Comparison of ENCODE assay signal across 17 cellular contexts in the genomic region with DNA sequence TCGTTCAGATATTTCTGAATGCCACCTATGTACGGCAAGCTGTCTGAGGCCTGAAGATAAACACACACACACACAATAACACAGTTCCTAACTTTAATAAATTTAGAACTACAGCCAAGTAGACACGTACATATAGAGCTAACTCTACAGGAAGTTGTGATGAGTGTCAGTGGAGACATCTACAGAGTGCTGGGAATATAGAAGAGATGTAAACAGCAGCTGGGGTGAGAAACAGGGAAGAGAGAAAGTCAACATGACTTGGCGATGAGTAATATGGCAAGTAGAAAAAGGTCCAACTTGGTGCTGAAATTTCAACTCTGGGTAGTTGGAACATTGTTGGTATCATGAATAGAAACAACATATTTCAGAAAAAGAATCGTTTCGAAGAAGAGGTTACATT.
DNase-seq lines count a peak whose midpoint lies in the region; ATAC-seq, FAIRE-seq and TF ChIP-seq lines count a peak whose summit lies in the region.
"Had no signal": no experiment of that assay in that cellular context is flagged by ENCODE, and none has a peak within 500 bp of the region (broad histone marks: within the 10 kb centered on the region; RNA-seq: fewer than 3 reads in every experiment).

No MANE protein-coding gene starts in this region.

- ATAC-seq in IMR-90 (ENCODE audit: low read depth): peak; percentile 56
- ATAC-seq in left colon: peak; percentile 69
- ATAC-seq in HG03175 (IDR thresholded peaks at IDR 0.05; ENCODE audit: unreplicated experiment): no peak
- ATAC-seq in heart left ventricle: no peak
- ATAC-seq: SK-N-SH treated with all-trans-retinoic acid at 6 μM for 48 hours had no signal

- no peak overlapping the region for H3K4me3 ChIP-seq in IMR-90 (ENCODE audit: insufficient read depth, low read depth, low read length)
- H3K4me3 ChIP-seq in astrocyte (ENCODE audit: insufficient read depth, low read depth, low read length): no peak overlapping the region
- no peak overlapping the region for H3K4me3 ChIP-seq in GM23248
- no peak overlapping the region for H3K4me3 ChIP-seq in heart left ventricle

- no peak overlapping the region for H2BK20ac ChIP-seq in IMR-90 (ENCODE audit: low read depth, low read length)

- H4K5ac ChIP-seq in IMR-90 (ENCODE audit: low read depth, low read length): no peak overlapping the region

- H3K14ac ChIP-seq in IMR-90 (replicated peaks; ENCODE audit: low read depth, low read length): no peak overlapping the region

- H2BK120ac ChIP-seq in IMR-90 (ENCODE audit: low read depth, low read length): no peak overlapping the region

- no peak overlapping the region; the same call in 1 of the 2 replicates for H4K91ac ChIP-seq in IMR-90 (ENCODE audit: insufficient read depth, low read depth, low read length)

- H3K4me1 ChIP-seq in IMR-90 (ENCODE audit: control insufficient read depth, insufficient read depth, low read length) (peaks cover 2% of the 10 kb centered on the region; the same call in 1 of the 2 replicates), astrocyte (ENCODE audit: insufficient read depth, low read length) (no peaks in the 10 kb centered on the region), GM23248 (ENCODE audit: insufficient read depth) (no peaks in the 10 kb centered on the region), heart left ventricle (peaks cover 0 to 28% (median 4%) of the 10 kb centered on the region in 12 donors)

- H3F3A ChIP-seq in GM23248 (ENCODE audit: insufficient read depth): no peaks in the 10 kb centered on the region

- H3K9me1 ChIP-seq in IMR-90 (ENCODE audit: insufficient read depth, low read length): 0 out of 2 replicates have a peak, but pooled peaks cover 2% of the 10 kb centered on the region

- peaks cover 9% of the 10 kb centered on the region for H3K4me1 Mint-ChIP-seq in astrocyte (ENCODE audit: low read depth, unreplicated experiment)

- dilution Hi-C loops in IMR-90 (cut with HindIII; ENCODE audit: low sequenced_read_pairs, unreplicated experiment): no loop called here

- no peak overlapping the region for H2AK9ac ChIP-seq in IMR-90 (replicated peaks; ENCODE audit: low read depth, low read length, poor library complexity)

- no peaks in the 10 kb centered on the region for H3K79me1 ChIP-seq in IMR-90 (ENCODE audit: low read depth in 1 of 2, low read length in 2 of 2)

- TF ChIP-seq CTCF in IMR-90 (conservative IDR thresholded peaks at IDR 0.05; ENCODE audit: low read depth, low read length): no peak
- no peak for TF ChIP-seq CTCF in astrocyte (IDR thresholded peaks at IDR 0.05; ENCODE audit: insufficient read depth, low read depth, low read length)
- no peak for TF ChIP-seq CTCF in heart left ventricle (IDR thresholded peaks at IDR 0.05)

- peak overlapping the region; percentile 1 for H3K27ac Mint-ChIP-seq in astrocyte (ENCODE audit: unreplicated experiment)

- H4K20me1 ChIP-seq in IMR-90 (ENCODE audit: insufficient read depth, low read length): no peaks in the 10 kb centered on the region
- no peaks in the 10 kb centered on the region for H4K20me1 ChIP-seq in astrocyte (ENCODE audit: insufficient read depth, low read length)
- no peaks in the 10 kb centered on the region for H4K20me1 ChIP-seq in GM23248 (ENCODE audit: insufficient read depth)

- no peaks in the 10 kb centered on the region for H3K36me3 ChIP-seq in IMR-90 (ENCODE audit: control insufficient read depth, insufficient read depth, low read length)
- H3K36me3 ChIP-seq in astrocyte (ENCODE audit: insufficient read depth, low read length): no peaks in the 10 kb centered on the region
- no peaks in the 10 kb centered on the region for H3K36me3 ChIP-seq in GM23248 (ENCODE audit: low read depth)
- H3K36me3 ChIP-seq in heart left ventricle: peaks cover 0 to 73% (median 5%) of the 10 kb centered on the region in 9 donors

- no peak overlapping the region for H2BK5ac ChIP-seq in IMR-90 (ENCODE audit: low read depth, low read length, poor library complexity, severe bottlenecking)

- no peak overlapping the region for H2AFZ ChIP-seq in IMR-90 (replicated peaks; ENCODE audit: low read length, poor library complexity)
- no peak overlapping the region for H2AFZ ChIP-seq in astrocyte (ENCODE audit: low read depth, low read length)
- no peak overlapping the region for H2AFZ ChIP-seq in GM23248

- FAIRE-seq in astrocyte (lab: Jason Lieb, UNC): no peak
- FAIRE-seq: GM12892, HTR-8/SVneo had no signal

- peak overlapping the region; percentile 27; the same call in 1 of the 2 replicates for H2AK5ac ChIP-seq in IMR-90 (ENCODE audit: low read depth, low read length)

- no peak overlapping the region for H4K8ac ChIP-seq in IMR-90 (ENCODE audit: low read depth in 2 of 2, low read length in 2 of 2)

- no peak for TF ChIP-seq POLR2A in IMR-90 (IDR thresholded peaks at IDR 0.05; ENCODE audit: low read depth, low read length)
- no peak for TF ChIP-seq POLR2A in heart left ventricle (IDR thresholded peaks at IDR 0.05)

- no TSS peak for BruUV-seq in IMR-90 (replicated peaks; lab: Mats Ljungman, UMichigan)

- H3K9me3 ChIP-seq in IMR-90 (ENCODE audit: control insufficient read depth, insufficient read depth, low read length): no peaks in the 10 kb centered on the region
- no peaks in the 10 kb centered on the region for H3K9me3 ChIP-seq in astrocyte (ENCODE audit: insufficient read depth, low read depth, low read length)
- no peaks in the 10 kb centered on the region for H3K9me3 ChIP-seq in GM23248 (ENCODE audit: low read depth)
- H3K9me3 ChIP-seq in heart left ventricle: no peaks in the 10 kb centered on the region
- H3K9me3 ChIP-seq: Caco-2 had no signal

- CTCF ChIA-PET in IMR-90 (lab: Yijun Ruan, JAX): no interaction called here

- no peaks in the 10 kb centered on the region for H3K27me3 Mint-ChIP-seq in astrocyte (ENCODE audit: low read depth, unreplicated experiment)

- H3K36me3 Mint-ChIP-seq in astrocyte (ENCODE audit: low read depth, unreplicated experiment): no peaks in the 10 kb centered on the region

- DNase-seq in EL (peak; percentile 49), IMR-90 (peak; percentile 62), astrocyte (ENCODE audit: low read depth) (peak; percentile 0), left colon (no peak), GM23248 (no peak), heart left ventricle (no peak)
- DNase-seq: AML-193, Caco-2, GDM1, NCI-H1092 treated with DMSO at 0.1 percent for 48 hours, NCI-H1694 treated with DMSO at 0.1 percent for 48 hours, NCI-H446, Right ventricle myocardium superior had no signal

- in situ Hi-C loops in IMR-90 (cut with MboI; ENCODE audit: low sequenced_read_pairs) (no loop called here), GM23248 (cut with MboI) (no loop called here)

- no peak for TF ChIP-seq RAD21 in IMR-90 (IDR thresholded peaks at IDR 0.05; ENCODE audit: low read length)

- H3K4me2 ChIP-seq in IMR-90 (ENCODE audit: low read depth, low read length) (no peak overlapping the region), astrocyte (ENCODE audit: low read length) (no peak overlapping the region), GM23248 (ENCODE audit: unreplicated experiment) (no peak overlapping the region)

- H3K23ac ChIP-seq in IMR-90 (ENCODE audit: low read depth, low read length): no peak overlapping the region

- H3K4me3 Mint-ChIP-seq in astrocyte (ENCODE audit: unreplicated experiment): no peak overlapping the region

- no peak overlapping the region for H2BK15ac ChIP-seq in IMR-90 (ENCODE audit: low read depth, low read length)

- WGBS in IMR-90 (ENCODE audit: extremely low coverage in 2 of 2, insufficient read length in 1 of 2), 2 experiments: 100% methylated on average over 1 of the region's 6 CpGs; no CpG with 5 or more reads in 1 of the 2 experiments
- 33 to 38% methylated on average over 6 of the region's 6 CpGs for WGBS in GM23248 (ENCODE audit: low coverage in 1 of 2, low lambda C conversion rate in 2 of 2, missing lambda C conversion rate in 2 of 2), 2 experiments
- WGBS in heart left ventricle, 4 donors: 66 to 73% (median 68%) methylated on average over 6 of the region's 6 CpGs

- H3K27me3 ChIP-seq in IMR-90 (ENCODE audit: control insufficient read depth, insufficient read depth, low read length) (no peaks in the 10 kb centered on the region), astrocyte (ENCODE audit: insufficient read depth, low read length) (no peaks in the 10 kb centered on the region), GM23248 (replicated peaks; ENCODE audit: insufficient read depth) (no peaks in the 10 kb centered on the region), heart left ventricle (no peaks in the 10 kb centered on the region)

- H3K79me2 ChIP-seq in astrocyte (ENCODE audit: insufficient read depth, low read length) (no peaks in the 10 kb centered on the region), GM23248 (ENCODE audit: insufficient read depth) (no peaks in the 10 kb centered on the region)

- H3K9me2 ChIP-seq in GM23248 (ENCODE audit: insufficient read depth): no peaks in the 10 kb centered on the region

- POLR2A ChIA-PET in IMR-90 (lab: Charles Lee; ENCODE audit: unreplicated experiment): no interaction called here

- no peaks in the 10 kb centered on the region for H3K9me3 Mint-ChIP-seq in astrocyte (ENCODE audit: unreplicated experiment)

- H3K18ac ChIP-seq in IMR-90 (ENCODE audit: low read depth, low read length): peak overlapping the region; percentile 9; the same call in 1 of the 2 replicates

- H3K4ac ChIP-seq in IMR-90 (ENCODE audit: low read depth, low read length): no peak overlapping the region

- H3K56ac ChIP-seq in IMR-90 (ENCODE audit: extremely low read depth, insufficient read depth, low read length): no peak overlapping the region

- H3K27ac ChIP-seq in IMR-90 (ENCODE audit: insufficient read depth, low read length) (no peak overlapping the region), astrocyte (ENCODE audit: low read depth, low read length) (no peak overlapping the region), GM23248 (no peak overlapping the region), heart left ventricle (peak overlapping the region in 1 of 12 donors; percentile 7)

- H3K9ac ChIP-seq in IMR-90 (ENCODE audit: low read depth, low read length) (no peak overlapping the region), astrocyte (ENCODE audit: low read length) (no peak overlapping the region), GM23248 (no peak overlapping the region)

- intact Hi-C loops in IMR-90 (cut with micrococcal nuclease) (no loop called here), left colon (cut with DNase I, micrococcal nuclease) (no loop called here), heart left ventricle (cut with DNase I) (no loop called here)

TF ChIP-seq in IMR-90, 13 proteins besides CTCF, POLR2A, EP300 and RAD21 (continues in another document):
- no peak for TF ChIP-seq FOS (IDR thresholded peaks at IDR 0.05; ENCODE audit: low read depth, low read length)
- no peak for TF ChIP-seq MXI1 (IDR thresholded peaks at IDR 0.05; ENCODE audit: borderline replicate concordance, low read depth, low read length)
- no peak for TF ChIP-seq RCOR1 (IDR thresholded peaks at IDR 0.05; ENCODE audit: insufficient replicate concordance, low read length)
- TF ChIP-seq, protein P1, sequence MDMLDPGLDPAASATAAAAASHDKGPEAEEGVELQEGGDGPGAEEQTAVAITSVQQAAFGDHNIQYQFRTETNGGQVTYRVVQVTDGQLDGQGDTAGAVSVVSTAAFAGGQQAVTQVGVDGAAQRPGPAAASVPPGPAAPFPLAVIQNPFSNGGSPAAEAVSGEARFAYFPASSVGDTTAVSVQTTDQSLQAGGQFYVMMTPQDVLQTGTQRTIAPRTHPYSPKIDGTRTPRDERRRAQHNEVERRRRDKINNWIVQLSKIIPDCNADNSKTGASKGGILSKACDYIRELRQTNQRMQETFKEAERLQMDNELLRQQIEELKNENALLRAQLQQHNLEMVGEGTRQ (IDR thresholded peaks at IDR 0.05; ENCODE audit: low read depth, low read length): no peak

Comparison
In these comparisons a context has a peak if more than half of its experiments do, and no peak if none do; other contexts are left out.
1. DNase-seq: peak in EL (single experiment), IMR-90 (single experiment) and astrocyte (single experiment); none in left colon (0 of 2), GM23248 (single experiment) and heart left ventricle (0 of 5).
2. ATAC-seq: peak in IMR-90 (single experiment) and left colon (single experiment); none in HG03175 (single experiment) and heart left ventricle (0 of 4).